Comparison of ENCODE assay signal across 9 cellular contexts in the genomic region with DNA sequence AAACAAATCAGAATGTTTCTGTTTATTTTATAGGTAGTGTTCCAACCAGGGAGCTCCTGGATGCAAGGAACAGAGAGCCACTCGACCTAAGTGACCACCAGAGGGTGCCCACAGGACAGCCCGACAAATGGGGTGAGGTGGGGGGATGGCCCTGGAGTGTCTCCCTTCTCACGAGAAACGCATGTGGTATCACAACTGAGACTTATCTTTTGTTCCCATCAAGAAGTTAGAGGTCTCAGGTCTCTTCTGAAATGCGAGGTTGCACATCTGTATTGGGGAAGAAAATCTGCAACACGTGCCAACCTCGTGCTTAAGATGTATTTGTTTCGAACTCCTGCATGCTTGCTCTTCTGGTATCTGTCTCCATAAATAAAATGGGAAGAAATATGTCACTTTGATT.
DNase-seq lines count a peak whose midpoint lies in the region; ATAC-seq and TF ChIP-seq lines count a peak whose summit lies in the region.
"Had no signal": no experiment of that assay in that cellular context is flagged by ENCODE, and none has a peak within 500 bp of the region (broad histone marks: within the 10 kb centered on the region; RNA-seq: fewer than 3 reads in every experiment).

No MANE protein-coding gene starts in this region.

- H3K4me3 Mint-ChIP-seq in MCF 10A (ENCODE audit: unreplicated experiment): no peak overlapping the region
- H3K4me3 Mint-ChIP-seq in nephron: no peak overlapping the region
- H3K4me3 Mint-ChIP-seq in natural killer cell treated with Interleukin-12 subunit alpha and Interleukin-12 subunit beta and Interleukin-15 and Interleukin-18, amount 100 ng/mL, for 72 hours: no peak overlapping the region

- H3K27ac ChIP-seq in ovary: no peak overlapping the region
- no peak overlapping the region for H3K27ac ChIP-seq in effector memory CD4-positive, alpha-beta T cell (ENCODE audit: insufficient read depth, low read length, poor library complexity, severe bottlenecking)

- H3K27ac Mint-ChIP-seq in MCF 10A (ENCODE audit: low read depth, unreplicated experiment) (no peak overlapping the region), nephron (no peak overlapping the region)
- H3K27ac Mint-ChIP-seq in natural killer cell treated with Interleukin-12 subunit alpha and Interleukin-12 subunit beta and Interleukin-15 and Interleukin-18, amount 100 ng/mL, for 72 hours: no peak overlapping the region

- H3K9me3 ChIP-seq in ovary: no peaks in the 10 kb centered on the region
- H3K9me3 ChIP-seq in effector memory CD4-positive, alpha-beta T cell (ENCODE audit: control insufficient read depth, low read length): no peaks in the 10 kb centered on the region

- intact Hi-C loops in MCF 10A (cut with micrococcal nuclease) (loop anchor here (1.0 kb wide), 1 partner anchor 221 kb away; no protein-coding TSS in a partner anchor), ovary (cut with DNase I) (no loop called here)

- peak; percentile 47 for DNase-seq in EL
- DNase-seq in HT1080 (ENCODE audit: low read depth): peak; percentile 32
- peak; percentile 51 for DNase-seq in MCF 10A (ENCODE audit: unreplicated experiment)
- no peak for DNase-seq in ovary
- no peak for DNase-seq in amygdala (lab: John Stamatoyannopoulos, UW)
- no peak for DNase-seq in natural killer cell treated with Interleukin-12 subunit alpha and Interleukin-12 subunit beta and Interleukin-15 and Interleukin-18, amount 100 ng/mL, for 72 hours (ENCODE audit: low spot score)
- no peak for DNase-seq in effector memory CD4-positive, alpha-beta T cell
- DNase-seq: cerebellar nuclear complex had no signal

- H3K27me3 ChIP-seq in ovary: no peaks in the 10 kb centered on the region
- H3K27me3 ChIP-seq in effector memory CD4-positive, alpha-beta T cell (replicated peaks; ENCODE audit: control insufficient read depth, insufficient read depth, low read length, poor library complexity, severe bottlenecking): no peaks in the 10 kb centered on the region

- TF ChIP-seq POLR2A in ovary (IDR thresholded peaks at IDR 0.05): no peak

- no peaks in the 10 kb centered on the region for H3K36me3 ChIP-seq in ovary
- no peaks in the 10 kb centered on the region for H3K36me3 ChIP-seq in effector memory CD4-positive, alpha-beta T cell (ENCODE audit: control insufficient read depth, insufficient read depth, low read length)

- no TSS peak for BruUV-seq in MCF 10A (replicated peaks; lab: Mats Ljungman, UMichigan)

- no peak overlapping the region for H3K4me3 ChIP-seq in ovary
- H3K4me3 ChIP-seq in effector memory CD4-positive, alpha-beta T cell (ENCODE audit: insufficient read depth, low read depth, low read length, poor library complexity, severe bottlenecking): no peak overlapping the region

- TF ChIP-seq CTCF in MCF 10A (IDR thresholded peaks at IDR 0.05; ENCODE audit: unreplicated experiment) (peak; percentile 38), nephron (IDR thresholded peaks at IDR 0.05; ENCODE audit: unreplicated experiment in 3 of 3) (peak; percentile 15 to 27 (median 20)), ovary (IDR thresholded peaks at IDR 0.05) (no peak)

- ATAC-seq in natural killer cell treated with Interleukin-12 subunit alpha and Interleukin-12 subunit beta and Interleukin-15 and Interleukin-18, amount 100 ng/mL, for 72 hours: no peak

- POLR2A ChIA-PET in MCF 10A (lab: Yijun Ruan, JAX): interaction anchor here (0.7 to 1.4 kb wide), 2 partner anchors 15 to 222 kb away, joined by 4 read pairs; no protein-coding TSS in a partner anchor

- no peaks in the 10 kb centered on the region for H3K36me3 Mint-ChIP-seq in MCF 10A (ENCODE audit: insufficient read depth, unreplicated experiment)
- peaks cover 13% of the 10 kb centered on the region for H3K36me3 Mint-ChIP-seq in nephron (ENCODE audit: low read depth)
- no peaks in the 10 kb centered on the region for H3K36me3 Mint-ChIP-seq in natural killer cell treated with Interleukin-12 subunit alpha and Interleukin-12 subunit beta and Interleukin-15 and Interleukin-18, amount 100 ng/mL, for 72 hours

- H3K9me3 Mint-ChIP-seq in MCF 10A (ENCODE audit: unreplicated experiment) (no peaks in the 10 kb centered on the region), nephron (peaks cover 22% of the 10 kb centered on the region)
- peaks cover 6% of the 10 kb centered on the region for H3K9me3 Mint-ChIP-seq in natural killer cell treated with Interleukin-12 subunit alpha and Interleukin-12 subunit beta and Interleukin-15 and Interleukin-18, amount 100 ng/mL, for 72 hours

- CTCF ChIA-PET in MCF 10A (lab: Yijun Ruan, JAX): interaction anchor here (0.6 to 5.7 kb wide), 20 partner anchors 13 to 673 kb away, joined by 3 to 58 read pairs (median 4); no protein-coding TSS in a partner anchor

- no peaks in the 10 kb centered on the region for H3K4me1 ChIP-seq in ovary (ENCODE audit: insufficient read depth)
- no peaks in the 10 kb centered on the region for H3K4me1 ChIP-seq in effector memory CD4-positive, alpha-beta T cell (ENCODE audit: control insufficient read depth, insufficient read depth, low read length, poor library complexity, severe bottlenecking)

- no peaks in the 10 kb centered on the region for H3K4me1 Mint-ChIP-seq in MCF 10A (ENCODE audit: insufficient read depth, unreplicated experiment)
- peaks cover 6% of the 10 kb centered on the region for H3K4me1 Mint-ChIP-seq in nephron
- H3K4me1 Mint-ChIP-seq in natural killer cell treated with Interleukin-12 subunit alpha and Interleukin-12 subunit beta and Interleukin-15 and Interleukin-18, amount 100 ng/mL, for 72 hours (ENCODE audit: low read depth in 2 of 2): no peaks in the 10 kb centered on the region

- H3K27me3 Mint-ChIP-seq in MCF 10A (ENCODE audit: insufficient read depth, unreplicated experiment): no peaks in the 10 kb centered on the region
- H3K27me3 Mint-ChIP-seq in nephron (ENCODE audit: low read depth): no peaks in the 10 kb centered on the region
- H3K27me3 Mint-ChIP-seq in natural killer cell treated with Interleukin-12 subunit alpha and Interleukin-12 subunit beta and Interleukin-15 and Interleukin-18, amount 100 ng/mL, for 72 hours: peaks cover 28 to 29% of the 10 kb centered on the region in 2 donors

- no peak for TF ChIP-seq EP300 in ovary (IDR thresholded peaks at IDR 0.05)

- WGBS in ovary, 3 donors: 34 to 47% (median 41%) methylated on average over 8 of the region's 8 CpGs

Comparison
In these comparisons a context has a peak if more than half of its experiments do, and no peak if none do; other contexts are left out.
1. DNase-seq: peak in EL (single experiment), HT1080 (single experiment) and MCF 10A (single experiment); none in ovary (0 of 5), amygdala (0 of 56), natural killer cell treated with Interleukin-12 subunit alpha and Interleukin-12 subunit beta and Interleukin-15 and Interleukin-18, amount 100 ng/mL, for 72 hours (single experiment) and effector memory CD4-positive, alpha-beta T cell (0 of 3).
2. CTCF ChIP-seq: peak in MCF 10A (single experiment) and nephron (3 of 3); none in ovary (0 of 3).